In the genomic region with DNA sequence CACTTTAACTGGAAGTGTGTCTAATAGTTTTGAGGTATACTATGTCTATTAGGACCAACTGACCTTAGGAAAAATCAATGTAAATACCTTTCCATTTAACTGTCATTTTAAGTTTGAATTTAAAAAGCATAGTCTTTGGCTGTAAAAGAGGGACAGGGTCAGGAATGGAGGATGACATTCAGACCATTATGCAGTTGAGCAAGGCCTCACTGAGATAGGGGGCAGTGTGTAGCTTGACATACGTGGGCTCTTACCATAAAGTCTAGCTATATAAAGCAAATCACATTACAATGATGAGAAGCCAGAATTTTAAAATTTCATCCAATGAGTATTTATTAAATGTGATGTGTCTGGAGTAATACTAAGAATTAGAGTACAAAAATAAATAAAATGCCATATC, we compare ENCODE assay signal across 22 cellular contexts. TPM values are rescaled to one million over a fixed set of nuclear protein-coding genes. Genes with fewer than 3 reads are reported as not detected.
DNase-seq lines count a peak whose midpoint lies in the region; ATAC-seq and TF ChIP-seq lines count a peak whose summit lies in the region.
"Had no signal": no experiment of that assay in that cellular context is flagged by ENCODE, and none has a peak within 500 bp of the region (broad histone marks: within the 10 kb centered on the region; RNA-seq: fewer than 3 reads in every experiment).

No MANE protein-coding gene starts in this region.

- WGBS in SK-N-SH (ENCODE audit: low lambda C conversion rate), result 94% methylated on average over 1 of the region's 1 CpG
- WGBS in sigmoid colon, 2 donors, result 72 to 84% methylated on average over 1 of the region's 1 CpG

- no peaks in the 10 kb centered on the region for H3K36me3 Mint-ChIP-seq in activated T-cell treated with anti-CD3 and anti-CD28 coated beads, Interleukin-2, amount 50 U/mL, for 4 hours (ENCODE audit: insufficient read depth)
- no peaks in the 10 kb centered on the region for H3K36me3 Mint-ChIP-seq in effector memory CD8-positive, alpha-beta T cell (ENCODE audit: insufficient read depth)

- no peak overlapping the region for H3K27ac Mint-ChIP-seq in effector memory CD8-positive, alpha-beta T cell
- H3K27ac Mint-ChIP-seq: activated CD4-positive, alpha-beta memory T cell treated with anti-CD3 and anti-CD28 coated beads, Interleukin-2, amount 10 ng/mL, durations not matched to agents 7 days and 5 days; T-helper 2 cell treated with Interferon-gamma antibody and Interleukin-4, amounts not matched to agents 5 μg/mL and 100 μg/mL, for 36 hours; type B pancreatic cell had no signal

- no peaks in the 10 kb centered on the region for H3K9me2 ChIP-seq in SK-N-SH
- H3K9me2 ChIP-seq in OCI-LY1 (ENCODE audit: low read depth, low read length), result no peaks in the 10 kb centered on the region

- no peak overlapping the region for H3K4me3 Mint-ChIP-seq in activated T-cell treated with anti-CD3 and anti-CD28 coated beads, Interleukin-2, amount 50 U/mL, for 4 hours
- no peak overlapping the region for H3K4me3 Mint-ChIP-seq in effector memory CD8-positive, alpha-beta T cell
- H3K4me3 Mint-ChIP-seq: activated CD4-positive, alpha-beta memory T cell treated with anti-CD3 and anti-CD28 coated beads, Interleukin-2, amount 10 ng/mL, durations not matched to agents 7 days and 5 days; T-helper 2 cell treated with Interferon-gamma antibody and Interleukin-4, amounts not matched to agents 5 μg/mL and 100 μg/mL, for 36 hours; type B pancreatic cell had no signal

- H3K4me3 ChIP-seq in SK-N-SH (ENCODE audit: low read depth in 2 of 2, low read length in 1 of 2), result no peak overlapping the region
- no peak overlapping the region for H3K4me3 ChIP-seq in OCI-LY1 (ENCODE audit: low read depth, low read length, poor library complexity, severe bottlenecking)
- no peak overlapping the region for H3K4me3 ChIP-seq in brain microvascular endothelial cell (ENCODE audit: low read depth, low read length)
- no peak overlapping the region for H3K4me3 ChIP-seq in sigmoid colon
- H3K4me3 ChIP-seq: cardiac muscle cell had no signal

- H3F3A ChIP-seq in SK-N-SH (replicated peaks; ENCODE audit: insufficient read depth), result no peaks in the 10 kb centered on the region
- no peaks in the 10 kb centered on the region for H3F3A ChIP-seq in OCI-LY1 (ENCODE audit: insufficient read depth, low read length)

- no peak for TF ChIP-seq CTCF in SK-N-SH (IDR thresholded peaks at IDR 0.05)
- TF ChIP-seq CTCF in OCI-LY1 (IDR thresholded peaks at IDR 0.05; ENCODE audit: low read length), result peak; percentile 59
- peak; percentile 38 for TF ChIP-seq CTCF in brain microvascular endothelial cell (IDR thresholded peaks at IDR 0.05; ENCODE audit: low read depth, low read length, missing control alignments)
- TF ChIP-seq CTCF in sigmoid colon (IDR thresholded peaks at IDR 0.05), result no peak

- H3K4me2 ChIP-seq in SK-N-SH (no peak overlapping the region), OCI-LY1 (ENCODE audit: low read length) (no peak overlapping the region)

- no peak overlapping the region for H2AFZ ChIP-seq in SK-N-SH (ENCODE audit: low read depth)
- no peak overlapping the region for H2AFZ ChIP-seq in OCI-LY1 (ENCODE audit: low read length)

- TF ChIP-seq RAD21 in SK-N-SH (IDR thresholded peaks at IDR 0.05; ENCODE audit: low read length), result no peak

- no peaks in the 10 kb centered on the region for H3K27me3 Mint-ChIP-seq in activated T-cell treated with anti-CD3 and anti-CD28 coated beads, Interleukin-2, amount 50 U/mL, for 4 hours (ENCODE audit: low read depth)
- no peaks in the 10 kb centered on the region for H3K27me3 Mint-ChIP-seq in effector memory CD8-positive, alpha-beta T cell
- H3K27me3 Mint-ChIP-seq: activated CD4-positive, alpha-beta memory T cell treated with anti-CD3 and anti-CD28 coated beads, Interleukin-2, amount 10 ng/mL, durations not matched to agents 7 days and 5 days; type B pancreatic cell had no signal

- H3K36me3 ChIP-seq in SK-N-SH (replicated peaks in 1 of 2; ENCODE audit: control insufficient read depth in 1 of 2, insufficient read depth in 2 of 2, low read length in 1 of 2) (peaks cover 0 to 4% of the 10 kb centered on the region in 2 experiments), OCI-LY1 (ENCODE audit: insufficient read depth, low read length) (peaks cover 6% of the 10 kb centered on the region; the same call in 1 of the 2 replicates), brain microvascular endothelial cell (replicated peaks) (no peaks in the 10 kb centered on the region), sigmoid colon (no peaks in the 10 kb centered on the region)
- H3K36me3 ChIP-seq: cardiac muscle cell had no signal

- H3K9ac ChIP-seq in SK-N-SH (no peak overlapping the region), OCI-LY1 (ENCODE audit: low read length) (no peak overlapping the region)

- DNase-seq in SK-N-SH, result no peak
- no peak for DNase-seq in brain microvascular endothelial cell
- no peak for DNase-seq in activated T-cell treated with anti-CD3 and anti-CD28 coated beads, Interleukin-2, amount 50 U/mL, for 4 hours
- no peak for DNase-seq in sigmoid colon
- DNase-seq in effector memory CD8-positive, alpha-beta T cell, result no peak
- DNase-seq: 8988T; activated CD4-positive, alpha-beta memory T cell treated with anti-CD3 and anti-CD28 coated beads, Interleukin-2, amount 10 ng/mL, durations not matched to agents 7 days and 5 days; activated T-cell treated with anti-CD3 and anti-CD28 coated beads for 4 hours; amniotic stem cell; COR-L47; dermis blood vessel endothelial cell; foreskin melanocyte; mammary epithelial cell; NCI-H2171 treated with DMSO at 0.1 percent for 48 hours; NCI-H69; stimulated activated CD4-positive, alpha-beta T cell treated with anti-CD3 and anti-CD28 coated beads, Interleukin-12 subunit alpha, Interleukin-12 subunit beta, amount 100 ng/mL, for 4 hours had no signal

- in situ Hi-C loops in brain microvascular endothelial cell (cut with HindIII; ENCODE audit: low pct_ligation_motif_present, low sequenced_read_pairs), result no loop called here

- peaks cover 20% of the 10 kb centered on the region; the same call in 1 of the 2 replicates for H3K79me2 ChIP-seq in SK-N-SH (ENCODE audit: insufficient read depth)
- peaks cover 85% of the 10 kb centered on the region for H3K79me2 ChIP-seq in OCI-LY1 (ENCODE audit: insufficient read depth, low read length)

- ATAC-seq in SK-N-SH treated with all-trans-retinoic acid at 6 μM for 48 hours (0 out of 3 replicates have a peak, but pooled peaks have one; percentile 24), HG02759 (IDR thresholded peaks at IDR 0.05; ENCODE audit: unreplicated experiment) (no peak)
- ATAC-seq in activated T-cell treated with anti-CD3 and anti-CD28 coated beads, Interleukin-2, amount 50 U/mL, for 4 hours, result no peak
- ATAC-seq in effector memory CD8-positive, alpha-beta T cell (replicated peaks), result no peak

- H4K20me1 ChIP-seq in SK-N-SH (ENCODE audit: insufficient read depth) (no peaks in the 10 kb centered on the region), OCI-LY1 (ENCODE audit: insufficient read depth, low read length) (no peaks in the 10 kb centered on the region)

- H3K4me1 ChIP-seq in SK-N-SH (ENCODE audit: control insufficient read depth in 1 of 2, insufficient read depth in 2 of 2, low read depth in 1 of 2, low read length in 1 of 2), result no peaks in the 10 kb centered on the region; a peak in 1 of 4 replicates
- peaks cover 24% of the 10 kb centered on the region for H3K4me1 ChIP-seq in OCI-LY1 (ENCODE audit: insufficient read depth, low read length, severe bottlenecking)
- H3K4me1 ChIP-seq in sigmoid colon, result no peaks in the 10 kb centered on the region

- no peak for TF ChIP-seq EP300 in SK-N-SH (IDR thresholded peaks at IDR 0.05; ENCODE audit: borderline replicate concordance in 1 of 2, low read depth in 1 of 2, low read length in 1 of 2)
- no peak for TF ChIP-seq EP300 in sigmoid colon (IDR thresholded peaks at IDR 0.05)

- POLR2A ChIA-PET in SK-N-SH (lab: Yijun Ruan, JAX), result no interaction called here

- CTCF ChIA-PET in SK-N-SH (lab: Yijun Ruan, JAX), result interaction anchor here (1.6 to 6.9 kb wide), 2 partner anchors 9 to 16 kb away, joined by 5 to 54 read pairs; a partner anchor contains a TSS

- intact Hi-C loops in sigmoid colon (cut with DNase I), result no loop called here

- H3K9me3 ChIP-seq in SK-N-SH (no peaks in the 10 kb centered on the region), OCI-LY1 (ENCODE audit: low read length) (no peaks in the 10 kb centered on the region), sigmoid colon (no peaks in the 10 kb centered on the region)

- no peak for TF ChIP-seq POLR2A in sigmoid colon (IDR thresholded peaks at IDR 0.05)

- H3K27me3 ChIP-seq in SK-N-SH (ENCODE audit: insufficient read depth) (no peaks in the 10 kb centered on the region), OCI-LY1 (ENCODE audit: insufficient read depth, low read length) (no peaks in the 10 kb centered on the region), brain microvascular endothelial cell (replicated peaks) (no peaks in the 10 kb centered on the region), sigmoid colon (no peaks in the 10 kb centered on the region)
- H3K27me3 ChIP-seq: cardiac muscle cell had no signal

- H3K27ac ChIP-seq in SK-N-SH (ENCODE audit: low read depth in 2 of 2, low read length in 1 of 2) (no peak overlapping the region), OCI-LY1 (ENCODE audit: low read depth, low read length, poor library complexity, severe bottlenecking) (no peak overlapping the region), brain microvascular endothelial cell (no peak overlapping the region), sigmoid colon (no peak overlapping the region)
- H3K27ac ChIP-seq: cardiac muscle cell had no signal

- H3K4me1 Mint-ChIP-seq in activated T-cell treated with anti-CD3 and anti-CD28 coated beads, Interleukin-2, amount 50 U/mL, for 4 hours (ENCODE audit: low read depth), result peaks cover 19% of the 10 kb centered on the region
- peaks cover 8 to 19% of the 10 kb centered on the region in 2 donors for H3K4me1 Mint-ChIP-seq in effector memory CD8-positive, alpha-beta T cell (ENCODE audit: low read depth in 2 of 2)

- no peaks in the 10 kb centered on the region for H3K9me3 Mint-ChIP-seq in activated T-cell treated with anti-CD3 and anti-CD28 coated beads, Interleukin-2, amount 50 U/mL, for 4 hours
- H3K9me3 Mint-ChIP-seq in effector memory CD8-positive, alpha-beta T cell, result no peaks in the 10 kb centered on the region
- H3K9me3 Mint-ChIP-seq: activated CD4-positive, alpha-beta memory T cell treated with anti-CD3 and anti-CD28 coated beads, Interleukin-2, amount 10 ng/mL, durations not matched to agents 7 days and 5 days; T-helper 2 cell treated with Interferon-gamma antibody and Interleukin-4, amounts not matched to agents 5 μg/mL and 100 μg/mL, for 36 hours; type B pancreatic cell had no signal

TF ChIP-seq in SK-N-SH treated with all-trans-retinoic acid at 6 μM for 48 hours, 23 proteins besides CTCF, POLR2A, EP300 and RAD21 (continues in another document):
- no peak for TF ChIP-seq TOX (CRISPR knock-in tag; IDR thresholded peaks at IDR 0.05; ENCODE audit: borderline replicate concordance)

RNA-seq across cellular contexts. Expression of a gene that starts 17.9 kb away (rescaled TPM):
- polyA plus RNA-seq in SK-N-SH (2012; rRNA removed) (6.1 and 6.9 TPM in 2 replicates), sigmoid colon (1 to 10 TPM in 2 of 3 donors, under 1 TPM in 1; 0.60 to 2.9 (median 1.2) TPM)
- polyA plus RNA-seq in SK-N-SH (2012; cell fraction: cytosol; rRNA removed), result 10.0 and 14.8 TPM in 2 replicates
- 3.6 and 6.9 TPM in 2 replicates for polyA plus RNA-seq in SK-N-SH (2012; cell fraction: nucleus; rRNA removed)
- 10 to 100 TPM; 38.3 to 47.4 (median 46.4) TPM for total RNA-seq in activated T-cell treated with anti-CD3 and anti-CD28 coated beads, Interleukin-2, amount 50 U/mL, for 4 hours
- 10 to 100 TPM in 1 of 4 donors, 1 to 10 TPM in 3; 6.9 to 14.2 (median 7.7) TPM for total RNA-seq in sigmoid colon

Comparison
In these comparisons a context has a peak if more than half of its experiments do, and no peak if none do; other contexts are left out.
1. CTCF ChIP-seq: peak in OCI-LY1 (single experiment) and brain microvascular endothelial cell (single experiment); none in SK-N-SH (single experiment) and sigmoid colon (0 of 4).